ENCODE assay signal across 11 cellular contexts in genomic region chr11:117827521-117828511, GRCh38. TPM values are rescaled to one million over a fixed set of nuclear protein-coding genes. Genes with fewer than 3 reads are reported as not detected.
DNase-seq lines count a peak whose midpoint lies in the region; ATAC-seq and FAIRE-seq lines count a peak whose summit lies in the region.
"Had no signal": no experiment of that assay in that cellular context is flagged by ENCODE, and none has a peak within 500 bp of the region (broad histone marks: within the 10 kb centered on the region; RNA-seq: fewer than 3 reads in every experiment).

No MANE protein-coding gene starts in this region.

- H3K27me3 Mint-ChIP-seq in T-helper 1 cell treated with Interleukin-12 subunit alpha and Interleukin-12 subunit beta and Interleukin-4 antibody, amounts not matched to agents 30 μg/mL and 1 μg/mL, for 36 hours (ENCODE audit: low read depth) = no peaks in the 10 kb centered on the region
- no peaks in the 10 kb centered on the region for H3K27me3 Mint-ChIP-seq in effector memory CD8-positive, alpha-beta T cell

- DNase-seq in NCI-H1417 (lab: John Stamatoyannopoulos, UW) (peak in 2 of 3 experiments; percentile 62 to 72), NCI-H1417 treated with DMSO at 0.1 percent for 48 hours (lab: John Stamatoyannopoulos, UW) (no peak), frontal cortex (ENCODE audit: low spot score in 2 of 2) (no peak)
- no peak for DNase-seq in effector memory CD8-positive, alpha-beta T cell
- DNase-seq in stimulated activated CD8-positive, alpha-beta memory T cell treated with anti-CD3 and anti-CD28 coated beads, Interleukin-4, amount 100 ng/mL, for 48 hours = peak; percentile 38

- no peaks in the 10 kb centered on the region for H3K36me3 Mint-ChIP-seq in T-helper 1 cell treated with Interleukin-12 subunit alpha and Interleukin-12 subunit beta and Interleukin-4 antibody, amounts not matched to agents 30 μg/mL and 1 μg/mL, for 36 hours (ENCODE audit: low read depth)
- peaks cover 6% of the 10 kb centered on the region for H3K36me3 Mint-ChIP-seq in effector memory CD8-positive, alpha-beta T cell (ENCODE audit: insufficient read depth)

- ATAC-seq in effector memory CD8-positive, alpha-beta T cell (replicated peaks) = peak; percentile 58
- ATAC-seq in HG03095 (IDR thresholded peaks at IDR 0.05; ENCODE audit: unreplicated experiment) (no peak), HG02571 (IDR thresholded peaks at IDR 0.05; ENCODE audit: unreplicated experiment) (no peak)

- H3K4me1 Mint-ChIP-seq in T-helper 1 cell treated with Interleukin-12 subunit alpha and Interleukin-12 subunit beta and Interleukin-4 antibody, amounts not matched to agents 30 μg/mL and 1 μg/mL, for 36 hours (ENCODE audit: low read depth) = peaks cover 74% of the 10 kb centered on the region
- H3K4me1 Mint-ChIP-seq in effector memory CD8-positive, alpha-beta T cell (ENCODE audit: low read depth in 2 of 2) = peaks cover 42 to 55% of the 10 kb centered on the region in 2 donors

- H3K4me3 Mint-ChIP-seq in T-helper 1 cell treated with Interleukin-12 subunit alpha and Interleukin-12 subunit beta and Interleukin-4 antibody, amounts not matched to agents 30 μg/mL and 1 μg/mL, for 36 hours = peak overlapping the region; percentile 55
- H3K4me3 Mint-ChIP-seq in effector memory CD8-positive, alpha-beta T cell = peak overlapping the region; percentile 62 to 78

- H3K27ac Mint-ChIP-seq in T-helper 1 cell treated with Interleukin-12 subunit alpha and Interleukin-12 subunit beta and Interleukin-4 antibody, amounts not matched to agents 30 μg/mL and 1 μg/mL, for 36 hours = peak overlapping the region; percentile 90
- peak overlapping the region; percentile 90 to 92 for H3K27ac Mint-ChIP-seq in effector memory CD8-positive, alpha-beta T cell

- no peak for FAIRE-seq in frontal cortex (lab: Jason Lieb, UNC)
- FAIRE-seq: A204.1, GM12891 had no signal

- no peaks in the 10 kb centered on the region for H3K9me3 Mint-ChIP-seq in T-helper 1 cell treated with Interleukin-12 subunit alpha and Interleukin-12 subunit beta and Interleukin-4 antibody, amounts not matched to agents 30 μg/mL and 1 μg/mL, for 36 hours
- no peaks in the 10 kb centered on the region for H3K9me3 Mint-ChIP-seq in effector memory CD8-positive, alpha-beta T cell

RNA-seq across cellular contexts. Expression of gene FXYD2, which starts 3.3 kb away (rescaled TPM):
- 0.82 TPM for total RNA-seq in frontal cortex
- total RNA-seq: HT1080 had no signal

RNA-seq across cellular contexts. Expression of gene DSCAML1, which starts 30.8 kb away (rescaled TPM):
- total RNA-seq in frontal cortex = 6.1 TPM
- total RNA-seq: HT1080 had no signal

RNA-seq across cellular contexts. Expression of gene FXYD6, which starts 48.6 kb away (rescaled TPM):
- 69.3 TPM for total RNA-seq in frontal cortex

Comparison
In these comparisons a context has a peak if more than half of its experiments do, and no peak if none do; other contexts are left out.
1. DNase-seq: peak in NCI-H1417 (2 of 3) and stimulated activated CD8-positive, alpha-beta memory T cell treated with anti-CD3 and anti-CD28 coated beads, Interleukin-4, amount 100 ng/mL, for 48 hours (single experiment); none in NCI-H1417 treated with DMSO at 0.1 percent for 48 hours (single experiment), effector memory CD8-positive, alpha-beta T cell (0 of 3) and frontal cortex (0 of 2).